Comparison of ENCODE assay signal across 1 cellular context in the genomic region with DNA sequence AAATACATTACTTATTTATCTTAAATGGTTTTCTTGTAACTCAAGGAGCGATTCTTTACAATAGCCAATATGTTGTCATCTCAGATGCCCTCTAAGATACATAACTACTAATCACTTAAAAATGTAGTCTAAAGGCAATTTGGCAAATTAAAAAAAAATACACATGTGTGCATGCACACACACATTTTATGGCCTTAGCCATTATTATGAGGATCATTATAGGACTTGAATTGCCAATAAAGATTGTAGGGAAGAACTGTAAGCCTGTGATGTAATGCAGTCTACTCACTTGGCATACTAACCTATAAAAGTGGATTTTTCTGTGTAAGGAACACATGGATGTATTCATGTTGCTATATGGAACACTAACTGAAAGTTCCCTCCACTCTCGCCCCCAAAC.
TF ChIP-seq lines count a peak whose summit lies in the region.

No MANE protein-coding gene starts in this region.

TF ChIP-seq in HEK293, 187 proteins besides CTCF, POLR2A, EP300 and RAD21 (continued from another document and continues in another):
- TF ChIP-seq ZFP69B (tag by site-specific recombination; IDR thresholded peaks at IDR 0.05) = 0 out of 2 replicates have a peak, but pooled peaks have one; percentile 13
- TF ChIP-seq TRIM28 (IDR thresholded peaks at IDR 0.05; ENCODE audit: borderline replicate concordance, low read length) = peak; percentile 29; the same call in 1 of the 2 replicates
- TF ChIP-seq, protein P1, sequence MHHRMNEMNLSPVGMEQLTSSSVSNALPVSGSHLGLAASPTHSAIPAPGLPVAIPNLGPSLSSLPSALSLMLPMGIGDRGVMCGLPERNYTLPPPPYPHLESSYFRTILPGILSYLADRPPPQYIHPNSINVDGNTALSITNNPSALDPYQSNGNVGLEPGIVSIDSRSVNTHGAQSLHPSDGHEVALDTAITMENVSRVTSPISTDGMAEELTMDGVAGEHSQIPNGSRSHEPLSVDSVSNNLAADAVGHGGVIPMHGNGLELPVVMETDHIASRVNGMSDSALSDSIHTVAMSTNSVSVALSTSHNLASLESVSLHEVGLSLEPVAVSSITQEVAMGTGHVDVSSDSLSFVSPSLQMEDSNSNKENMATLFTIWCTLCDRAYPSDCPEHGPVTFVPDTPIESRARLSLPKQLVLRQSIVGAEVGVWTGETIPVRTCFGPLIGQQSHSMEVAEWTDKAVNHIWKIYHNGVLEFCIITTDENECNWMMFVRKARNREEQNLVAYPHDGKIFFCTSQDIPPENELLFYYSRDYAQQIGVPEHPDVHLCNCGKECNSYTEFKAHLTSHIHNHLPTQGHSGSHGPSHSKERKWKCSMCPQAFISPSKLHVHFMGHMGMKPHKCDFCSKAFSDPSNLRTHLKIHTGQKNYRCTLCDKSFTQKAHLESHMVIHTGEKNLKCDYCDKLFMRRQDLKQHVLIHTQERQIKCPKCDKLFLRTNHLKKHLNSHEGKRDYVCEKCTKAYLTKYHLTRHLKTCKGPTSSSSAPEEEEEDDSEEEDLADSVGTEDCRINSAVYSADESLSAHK (tag by site-specific recombination; IDR thresholded peaks at IDR 0.05) = peak; percentile 40; the same call in 1 of the 2 replicates
- no peak for TF ChIP-seq ZNF621 (tag by site-specific recombination; IDR thresholded peaks at IDR 0.05)
- TF ChIP-seq, protein P2, sequence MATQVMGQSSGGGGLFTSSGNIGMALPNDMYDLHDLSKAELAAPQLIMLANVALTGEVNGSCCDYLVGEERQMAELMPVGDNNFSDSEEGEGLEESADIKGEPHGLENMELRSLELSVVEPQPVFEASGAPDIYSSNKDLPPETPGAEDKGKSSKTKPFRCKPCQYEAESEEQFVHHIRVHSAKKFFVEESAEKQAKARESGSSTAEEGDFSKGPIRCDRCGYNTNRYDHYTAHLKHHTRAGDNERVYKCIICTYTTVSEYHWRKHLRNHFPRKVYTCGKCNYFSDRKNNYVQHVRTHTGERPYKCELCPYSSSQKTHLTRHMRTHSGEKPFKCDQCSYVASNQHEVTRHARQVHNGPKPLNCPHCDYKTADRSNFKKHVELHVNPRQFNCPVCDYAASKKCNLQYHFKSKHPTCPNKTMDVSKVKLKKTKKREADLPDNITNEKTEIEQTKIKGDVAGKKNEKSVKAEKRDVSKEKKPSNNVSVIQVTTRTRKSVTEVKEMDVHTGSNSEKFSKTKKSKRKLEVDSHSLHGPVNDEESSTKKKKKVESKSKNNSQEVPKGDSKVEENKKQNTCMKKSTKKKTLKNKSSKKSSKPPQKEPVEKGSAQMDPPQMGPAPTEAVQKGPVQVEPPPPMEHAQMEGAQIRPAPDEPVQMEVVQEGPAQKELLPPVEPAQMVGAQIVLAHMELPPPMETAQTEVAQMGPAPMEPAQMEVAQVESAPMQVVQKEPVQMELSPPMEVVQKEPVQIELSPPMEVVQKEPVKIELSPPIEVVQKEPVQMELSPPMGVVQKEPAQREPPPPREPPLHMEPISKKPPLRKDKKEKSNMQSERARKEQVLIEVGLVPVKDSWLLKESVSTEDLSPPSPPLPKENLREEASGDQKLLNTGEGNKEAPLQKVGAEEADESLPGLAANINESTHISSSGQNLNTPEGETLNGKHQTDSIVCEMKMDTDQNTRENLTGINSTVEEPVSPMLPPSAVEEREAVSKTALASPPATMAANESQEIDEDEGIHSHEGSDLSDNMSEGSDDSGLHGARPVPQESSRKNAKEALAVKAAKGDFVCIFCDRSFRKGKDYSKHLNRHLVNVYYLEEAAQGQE (tag by site-specific recombination; IDR thresholded peaks at IDR 0.05) = no peak
- no peak for TF ChIP-seq ZNF138 (tag by site-specific recombination; IDR thresholded peaks at IDR 0.05; ENCODE audit: borderline replicate concordance)
- no peak for TF ChIP-seq ZNF426 (tag by site-specific recombination; IDR thresholded peaks at IDR 0.05)
- peak; percentile 83 for TF ChIP-seq OSR2 (tag by site-specific recombination; IDR thresholded peaks at IDR 0.05)
- TF ChIP-seq BCL11A (tag by site-specific recombination; IDR thresholded peaks at IDR 0.05; ENCODE audit: low read depth) = peak; percentile 78
- TF ChIP-seq, protein P3, sequence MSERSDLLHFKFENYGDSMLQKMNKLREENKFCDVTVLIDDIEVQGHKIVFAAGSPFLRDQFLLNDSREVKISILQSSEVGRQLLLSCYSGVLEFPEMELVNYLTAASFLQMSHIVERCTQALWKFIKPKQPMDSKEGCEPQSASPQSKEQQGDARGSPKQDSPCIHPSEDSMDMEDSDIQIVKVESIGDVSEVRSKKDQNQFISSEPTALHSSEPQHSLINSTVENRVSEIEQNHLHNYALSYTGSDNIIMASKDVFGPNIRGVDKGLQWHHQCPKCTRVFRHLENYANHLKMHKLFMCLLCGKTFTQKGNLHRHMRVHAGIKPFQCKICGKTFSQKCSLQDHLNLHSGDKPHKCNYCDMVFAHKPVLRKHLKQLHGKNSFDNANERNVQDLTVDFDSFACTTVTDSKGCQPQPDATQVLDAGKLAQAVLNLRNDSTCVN (tag by site-specific recombination; optimal IDR thresholded peaks at IDR 0.05) = no peak
- TF ChIP-seq ZNF558 (tag by site-specific recombination; IDR thresholded peaks at IDR 0.05) = no peak
- no peak for TF ChIP-seq ZNF664 (tag by site-specific recombination; IDR thresholded peaks at IDR 0.05)
- TF ChIP-seq ZNF221 (tag by site-specific recombination; IDR thresholded peaks at IDR 0.05; ENCODE audit: borderline replicate concordance) = no peak
- TF ChIP-seq, protein P4, sequence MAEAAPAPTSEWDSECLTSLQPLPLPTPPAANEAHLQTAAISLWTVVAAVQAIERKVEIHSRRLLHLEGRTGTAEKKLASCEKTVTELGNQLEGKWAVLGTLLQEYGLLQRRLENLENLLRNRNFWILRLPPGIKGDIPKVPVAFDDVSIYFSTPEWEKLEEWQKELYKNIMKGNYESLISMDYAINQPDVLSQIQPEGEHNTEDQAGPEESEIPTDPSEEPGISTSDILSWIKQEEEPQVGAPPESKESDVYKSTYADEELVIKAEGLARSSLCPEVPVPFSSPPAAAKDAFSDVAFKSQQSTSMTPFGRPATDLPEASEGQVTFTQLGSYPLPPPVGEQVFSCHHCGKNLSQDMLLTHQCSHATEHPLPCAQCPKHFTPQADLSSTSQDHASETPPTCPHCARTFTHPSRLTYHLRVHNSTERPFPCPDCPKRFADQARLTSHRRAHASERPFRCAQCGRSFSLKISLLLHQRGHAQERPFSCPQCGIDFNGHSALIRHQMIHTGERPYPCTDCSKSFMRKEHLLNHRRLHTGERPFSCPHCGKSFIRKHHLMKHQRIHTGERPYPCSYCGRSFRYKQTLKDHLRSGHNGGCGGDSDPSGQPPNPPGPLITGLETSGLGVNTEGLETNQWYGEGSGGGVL (tag by site-specific recombination; IDR thresholded peaks at IDR 0.05) = no peak
- TF ChIP-seq, protein P5, sequence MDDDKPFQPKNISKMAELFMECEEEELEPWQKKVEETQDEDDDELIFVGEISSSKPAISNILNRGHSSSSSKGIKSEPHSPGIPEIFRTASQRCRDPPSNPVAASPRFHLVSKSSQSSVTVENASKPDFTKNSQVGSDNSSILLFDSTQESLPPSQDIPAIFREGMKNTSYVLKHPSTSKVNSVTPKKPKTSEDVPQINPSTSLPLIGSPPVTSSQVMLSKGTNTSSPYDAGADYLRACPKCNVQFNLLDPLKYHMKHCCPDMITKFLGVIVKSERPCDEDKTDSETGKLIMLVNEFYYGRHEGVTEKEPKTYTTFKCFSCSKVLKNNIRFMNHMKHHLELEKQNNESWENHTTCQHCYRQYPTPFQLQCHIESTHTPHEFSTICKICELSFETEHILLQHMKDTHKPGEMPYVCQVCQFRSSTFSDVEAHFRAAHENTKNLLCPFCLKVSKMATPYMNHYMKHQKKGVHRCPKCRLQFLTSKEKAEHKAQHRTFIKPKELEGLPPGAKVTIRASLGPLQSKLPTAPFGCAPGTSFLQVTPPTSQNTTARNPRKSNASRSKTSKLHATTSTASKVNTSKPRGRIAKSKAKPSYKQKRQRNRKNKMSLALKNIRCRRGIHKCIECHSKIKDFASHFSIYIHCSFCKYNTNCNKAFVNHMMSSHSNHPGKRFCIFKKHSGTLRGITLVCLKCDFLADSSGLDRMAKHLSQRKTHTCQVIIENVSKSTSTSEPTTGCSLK (tag by site-specific recombination; IDR thresholded peaks at IDR 0.05) = no peak
- no peak for TF ChIP-seq KLF9 (tag by site-specific recombination; IDR thresholded peaks at IDR 0.05; ENCODE audit: low read depth)
- TF ChIP-seq MYNN (tag by site-specific recombination; IDR thresholded peaks at IDR 0.05; ENCODE audit: borderline replicate concordance) = no peak
- no peak for TF ChIP-seq ZNF561 (tag by site-specific recombination; IDR thresholded peaks at IDR 0.05; ENCODE audit: borderline replicate concordance)
- no peak for TF ChIP-seq RBAK (tag by site-specific recombination; IDR thresholded peaks at IDR 0.05)
- TF ChIP-seq SP3 (tag by site-specific recombination; IDR thresholded peaks at IDR 0.05) = no peak
- no peak for TF ChIP-seq ZFP3 (tag by site-specific recombination; IDR thresholded peaks at IDR 0.05; ENCODE audit: low read depth)
- TF ChIP-seq ZNF560 (tag by site-specific recombination; IDR thresholded peaks at IDR 0.05; ENCODE audit: borderline replicate concordance) = no peak
- peak; percentile 93 for TF ChIP-seq ZNF843 (tag by site-specific recombination; IDR thresholded peaks at IDR 0.05)
- TF ChIP-seq ZNF112 (tag by site-specific recombination; IDR thresholded peaks at IDR 0.05) = no peak
- no peak for TF ChIP-seq ZNF311 (tag by site-specific recombination; IDR thresholded peaks at IDR 0.05; ENCODE audit: borderline replicate concordance)
- TF ChIP-seq BCL11B (tag by site-specific recombination; IDR thresholded peaks at IDR 0.05; ENCODE audit: low read depth) = peak; percentile 62; the same call in 1 of the 2 replicates
- TF ChIP-seq, protein P6, sequence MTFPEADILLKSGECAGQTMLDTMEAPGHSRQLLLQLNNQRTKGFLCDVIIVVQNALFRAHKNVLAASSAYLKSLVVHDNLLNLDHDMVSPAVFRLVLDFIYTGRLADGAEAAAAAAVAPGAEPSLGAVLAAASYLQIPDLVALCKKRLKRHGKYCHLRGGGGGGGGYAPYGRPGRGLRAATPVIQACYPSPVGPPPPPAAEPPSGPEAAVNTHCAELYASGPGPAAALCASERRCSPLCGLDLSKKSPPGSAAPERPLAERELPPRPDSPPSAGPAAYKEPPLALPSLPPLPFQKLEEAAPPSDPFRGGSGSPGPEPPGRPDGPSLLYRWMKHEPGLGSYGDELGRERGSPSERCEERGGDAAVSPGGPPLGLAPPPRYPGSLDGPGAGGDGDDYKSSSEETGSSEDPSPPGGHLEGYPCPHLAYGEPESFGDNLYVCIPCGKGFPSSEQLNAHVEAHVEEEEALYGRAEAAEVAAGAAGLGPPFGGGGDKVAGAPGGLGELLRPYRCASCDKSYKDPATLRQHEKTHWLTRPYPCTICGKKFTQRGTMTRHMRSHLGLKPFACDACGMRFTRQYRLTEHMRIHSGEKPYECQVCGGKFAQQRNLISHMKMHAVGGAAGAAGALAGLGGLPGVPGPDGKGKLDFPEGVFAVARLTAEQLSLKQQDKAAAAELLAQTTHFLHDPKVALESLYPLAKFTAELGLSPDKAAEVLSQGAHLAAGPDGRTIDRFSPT (tag by site-specific recombination; IDR thresholded peaks at IDR 0.05) = peak; percentile 24; the same call in 1 of the 2 replicates
- TF ChIP-seq ZBTB8A (tag by site-specific recombination; IDR thresholded peaks at IDR 0.05) = peak; percentile 16; the same call in 1 of the 2 replicates
- no peak for TF ChIP-seq ZNF596 (tag by site-specific recombination; IDR thresholded peaks at IDR 0.05)
- TF ChIP-seq EGR2 (tag by site-specific recombination; IDR thresholded peaks at IDR 0.05; ENCODE audit: low read depth) = no peak
- TF ChIP-seq MEIS1 (CRISPR knock-in tag; IDR thresholded peaks at IDR 0.05; ENCODE audit: borderline replicate concordance) = no peak
- peak; percentile 34; the same call in 1 of the 2 replicates for TF ChIP-seq ZNF10 (tag by site-specific recombination; IDR thresholded peaks at IDR 0.05)
- no peak for TF ChIP-seq ZNF174 (tag by site-specific recombination; IDR thresholded peaks at IDR 0.05)
- TF ChIP-seq ZNF610 (tag by site-specific recombination; IDR thresholded peaks at IDR 0.05; ENCODE audit: borderline replicate concordance) = no peak
- no peak for TF ChIP-seq ZNF785 (tag by site-specific recombination; IDR thresholded peaks at IDR 0.05)
- no peak for TF ChIP-seq ZNF677 (tag by site-specific recombination; IDR thresholded peaks at IDR 0.05)
- TF ChIP-seq, protein P7, sequence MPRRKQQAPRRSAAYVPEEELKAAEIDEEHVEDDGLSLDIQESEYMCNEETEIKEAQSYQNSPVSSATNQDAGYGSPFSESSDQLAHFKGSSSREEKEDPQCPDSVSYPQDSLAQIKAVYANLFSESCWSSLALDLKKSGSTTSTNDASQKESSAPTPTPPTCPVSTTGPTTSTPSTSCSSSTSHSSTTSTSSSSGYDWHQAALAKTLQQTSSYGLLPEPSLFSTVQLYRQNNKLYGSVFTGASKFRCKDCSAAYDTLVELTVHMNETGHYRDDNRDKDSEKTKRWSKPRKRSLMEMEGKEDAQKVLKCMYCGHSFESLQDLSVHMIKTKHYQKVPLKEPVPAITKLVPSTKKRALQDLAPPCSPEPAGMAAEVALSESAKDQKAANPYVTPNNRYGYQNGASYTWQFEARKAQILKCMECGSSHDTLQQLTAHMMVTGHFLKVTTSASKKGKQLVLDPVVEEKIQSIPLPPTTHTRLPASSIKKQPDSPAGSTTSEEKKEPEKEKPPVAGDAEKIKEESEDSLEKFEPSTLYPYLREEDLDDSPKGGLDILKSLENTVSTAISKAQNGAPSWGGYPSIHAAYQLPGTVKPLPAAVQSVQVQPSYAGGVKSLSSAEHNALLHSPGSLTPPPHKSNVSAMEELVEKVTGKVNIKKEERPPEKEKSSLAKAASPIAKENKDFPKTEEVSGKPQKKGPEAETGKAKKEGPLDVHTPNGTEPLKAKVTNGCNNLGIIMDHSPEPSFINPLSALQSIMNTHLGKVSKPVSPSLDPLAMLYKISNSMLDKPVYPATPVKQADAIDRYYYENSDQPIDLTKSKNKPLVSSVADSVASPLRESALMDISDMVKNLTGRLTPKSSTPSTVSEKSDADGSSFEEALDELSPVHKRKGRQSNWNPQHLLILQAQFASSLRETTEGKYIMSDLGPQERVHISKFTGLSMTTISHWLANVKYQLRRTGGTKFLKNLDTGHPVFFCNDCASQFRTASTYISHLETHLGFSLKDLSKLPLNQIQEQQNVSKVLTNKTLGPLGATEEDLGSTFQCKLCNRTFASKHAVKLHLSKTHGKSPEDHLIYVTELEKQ (tag by site-specific recombination; IDR thresholded peaks at IDR 0.05; ENCODE audit: borderline replicate concordance) = peak; percentile 83; the same call in 1 of the 2 replicates
- peak; percentile 91 for TF ChIP-seq FEZF1 (tag by site-specific recombination; IDR thresholded peaks at IDR 0.05)
- TF ChIP-seq SETDB1 (IDR thresholded peaks at IDR 0.05; ENCODE audit: insufficient read length, low read length) = no peak
- TF ChIP-seq ZNF626 (tag by site-specific recombination; IDR thresholded peaks at IDR 0.05) = no peak
- TF ChIP-seq IKZF3 (tag by site-specific recombination; IDR thresholded peaks at IDR 0.05) = peak; percentile 77
- no peak for TF ChIP-seq ZBTB21 (tag by site-specific recombination; IDR thresholded peaks at IDR 0.05)
- no peak for TF ChIP-seq ZNF544 (tag by site-specific recombination; IDR thresholded peaks at IDR 0.05)
- no peak for TF ChIP-seq ZNF837 (tag by site-specific recombination; IDR thresholded peaks at IDR 0.05)
- TF ChIP-seq ZNF792 (tag by site-specific recombination; IDR thresholded peaks at IDR 0.05) = no peak
- TF ChIP-seq ZNF549 (tag by site-specific recombination; IDR thresholded peaks at IDR 0.05) = no peak
- TF ChIP-seq GLI2 (tag by site-specific recombination; IDR thresholded peaks at IDR 0.05; ENCODE audit: borderline replicate concordance, low read depth) = peak; percentile 79
- no peak for TF ChIP-seq HOXC10 (CRISPR knock-in tag; IDR thresholded peaks at IDR 0.05)
